Comparison of ENCODE assay signal across 9 cellular contexts in the genomic region with DNA sequence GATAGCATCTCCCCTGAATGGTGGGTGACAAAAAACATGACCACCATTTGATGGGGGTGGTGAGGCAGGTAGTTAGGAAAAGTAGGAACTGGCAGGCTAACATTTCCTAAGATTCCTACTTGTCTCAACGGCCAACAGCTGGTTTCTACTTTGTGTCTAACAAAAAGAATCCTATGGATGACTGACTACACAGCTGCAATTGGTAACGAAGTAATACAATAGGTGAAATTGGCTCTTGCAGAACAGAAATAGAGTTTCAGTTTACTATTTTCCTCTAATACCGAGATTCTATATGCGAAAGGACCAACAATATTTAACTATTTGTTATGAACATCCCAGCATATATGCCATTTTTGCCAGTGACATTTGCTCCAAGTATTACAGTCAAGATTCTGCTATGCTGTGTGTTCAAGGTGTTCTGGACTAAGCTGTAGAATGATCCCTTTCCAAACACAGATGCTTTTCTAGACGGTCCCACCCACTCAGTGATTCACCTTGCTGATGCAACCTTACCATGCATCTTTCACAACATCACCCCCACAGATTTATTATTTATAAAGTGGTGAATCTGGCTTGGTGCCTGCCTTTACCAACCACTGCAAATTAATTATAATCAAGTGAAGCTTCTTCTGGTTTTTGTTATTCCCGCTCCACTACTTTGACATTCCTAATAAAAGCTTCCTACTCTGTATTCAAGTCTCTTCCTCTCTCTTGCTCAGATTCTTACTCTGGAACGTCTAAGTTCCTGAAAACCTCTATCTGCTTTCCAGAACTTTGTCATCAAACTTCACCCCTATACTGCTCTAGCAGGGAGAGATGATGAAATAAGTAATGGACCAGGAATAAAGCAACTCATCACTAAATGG. TPM values are rescaled to one million over a fixed set of nuclear protein-coding genes. Genes with fewer than 3 reads are reported as not detected.
A peak's percentile ranks its signal among the peaks of the same experiment; 100 is the strongest.
DNase-seq lines count a peak whose midpoint lies in the region; ATAC-seq, FAIRE-seq and TF ChIP-seq lines count a peak whose summit lies in the region.
"Had no signal": no experiment of that assay in that cellular context is flagged by ENCODE, and none has a peak within 500 bp of the region (broad histone marks: within the 10 kb centered on the region; RNA-seq: fewer than 3 reads in every experiment).

No MANE protein-coding gene starts in this region.

- POLR2A ChIA-PET in A673 (lab: Charles Lee; ENCODE audit: low non-redundant PET): no interaction called here

- H3K27ac ChIP-seq in A673 (ENCODE audit: low read depth, low read length, poor library complexity, severe bottlenecking) (peak overlapping the region; percentile 27), SJCRH30 (no peak overlapping the region)
- H3K27ac ChIP-seq: colonic mucosa had no signal

- H3K27me3 Mint-ChIP-seq in activated T-cell treated with anti-CD3 and anti-CD28 coated beads, Interleukin-2, amount 50 U/mL, for 72 hours (ENCODE audit: low read depth): no peaks in the 10 kb centered on the region
- no peaks in the 10 kb centered on the region for H3K27me3 Mint-ChIP-seq in glutamatergic neuron (ENCODE audit: unreplicated experiment)

- H3K9me3 ChIP-seq in A673 (ENCODE audit: low read depth, low read length, poor library complexity, severe bottlenecking) (no peaks in the 10 kb centered on the region), SJCRH30 (replicated peaks) (no peaks in the 10 kb centered on the region)
- H3K9me3 ChIP-seq: colonic mucosa had no signal

- H3K27me3 ChIP-seq in A673 (replicated peaks; ENCODE audit: insufficient read depth, low read depth, low read length, poor library complexity) (no peaks in the 10 kb centered on the region), SJCRH30 (no peaks in the 10 kb centered on the region)
- H3K27me3 ChIP-seq: colonic mucosa had no signal

- FAIRE-seq in GM19239 (lab: Jason Lieb, UNC): peak; percentile 71

- CTCF ChIA-PET in A673 (lab: Charles Lee): no interaction called here

- peaks cover 6 to 32% of the 10 kb centered on the region in 2 donors for H3K36me3 Mint-ChIP-seq in activated T-cell treated with anti-CD3 and anti-CD28 coated beads, Interleukin-2, amount 50 U/mL, for 72 hours (ENCODE audit: insufficient read depth in 2 of 2)
- no peaks in the 10 kb centered on the region for H3K36me3 Mint-ChIP-seq in glutamatergic neuron (ENCODE audit: unreplicated experiment)

- H3K4me3 ChIP-seq in A673 (ENCODE audit: low read depth, low read length, poor library complexity, severe bottlenecking) (no peak overlapping the region), SJCRH30 (no peak overlapping the region)
- H3K4me3 ChIP-seq: colonic mucosa had no signal

- H3K36me3 ChIP-seq in A673 (ENCODE audit: insufficient read depth, low read length, poor library complexity, severe bottlenecking) (no peaks in the 10 kb centered on the region), SJCRH30 (peaks cover 17% of the 10 kb centered on the region)

- DNase-seq in A673 (ENCODE audit: low spot score) (no peak), GM19239 (ENCODE audit: insufficient read length, low spot score) (no peak), iris pigment epithelial cell (ENCODE audit: low read depth) (peak; percentile 86), NCI-H2196 (lab: John Stamatoyannopoulos, UW; ENCODE audit: unreplicated experiment) (no peak), SJCRH30 (no peak), glutamatergic neuron (no peak)
- DNase-seq in activated T-cell treated with anti-CD3 and anti-CD28 coated beads, Interleukin-2, amount 50 U/mL, for 72 hours: peak; percentile 62 to 68
- DNase-seq in effector CD4-positive, alpha-beta T cell: no peak
- DNase-seq: colonic mucosa had no signal

- H3K9me3 Mint-ChIP-seq in activated T-cell treated with anti-CD3 and anti-CD28 coated beads, Interleukin-2, amount 50 U/mL, for 72 hours: no peaks in the 10 kb centered on the region
- no peaks in the 10 kb centered on the region for H3K9me3 Mint-ChIP-seq in glutamatergic neuron (ENCODE audit: unreplicated experiment)

- intact Hi-C loops in A673 (cut with micrococcal nuclease; ENCODE audit: unreplicated experiment): no loop called here

- H3K4me1 ChIP-seq in A673 (ENCODE audit: insufficient read depth, low read length, poor library complexity, severe bottlenecking) (peaks cover 8% of the 10 kb centered on the region), SJCRH30 (no peaks in the 10 kb centered on the region)
- H3K4me1 ChIP-seq: colonic mucosa had no signal

- ATAC-seq in activated T-cell treated with anti-CD3 and anti-CD28 coated beads, Interleukin-2, amount 50 U/mL, for 72 hours (replicated peaks in 1 of 2): peak; percentile 69 to 71

- BruUV-seq in A673 (replicated peaks; lab: Mats Ljungman, UMichigan): no TSS peak

- peaks cover 44% of the 10 kb centered on the region for H3K4me1 Mint-ChIP-seq in activated T-cell treated with anti-CD3 and anti-CD28 coated beads, Interleukin-2, amount 50 U/mL, for 72 hours (ENCODE audit: low read depth)
- H3K4me1 Mint-ChIP-seq in glutamatergic neuron (ENCODE audit: low read depth, unreplicated experiment): peaks cover 2% of the 10 kb centered on the region

- TF ChIP-seq CTCF in A673 (conservative IDR thresholded peaks at IDR 0.05; ENCODE audit: low read depth, low read length) (no peak), glutamatergic neuron (IDR thresholded peaks at IDR 0.05; ENCODE audit: partially characterized antibody, unreplicated experiment) (no peak)

- peak overlapping the region; percentile 93 for H3K27ac Mint-ChIP-seq in activated T-cell treated with anti-CD3 and anti-CD28 coated beads, Interleukin-2, amount 50 U/mL, for 72 hours
- no peak overlapping the region for H3K27ac Mint-ChIP-seq in glutamatergic neuron (ENCODE audit: unreplicated experiment)

- peak overlapping the region; percentile 75 to 89 for H3K4me3 Mint-ChIP-seq in activated T-cell treated with anti-CD3 and anti-CD28 coated beads, Interleukin-2, amount 50 U/mL, for 72 hours
- no peak overlapping the region for H3K4me3 Mint-ChIP-seq in glutamatergic neuron (ENCODE audit: unreplicated experiment)

RNA-seq across cellular contexts. Expression of a gene that starts 16.8 kb away (rescaled TPM):
- total RNA-seq in A673 (2021): 32.9 and 33.9 TPM in 2 replicates
- 10 to 100 TPM; 25.7 to 34.5 TPM for total RNA-seq in activated T-cell treated with anti-CD3 and anti-CD28 coated beads, Interleukin-2, amount 50 U/mL, for 72 hours
- total RNA-seq in SJCRH30 (2014; rRNA removed; shearing (Covaris generic)): 45.0 and 57.0 TPM in 2 replicates
- 39.1 TPM for total RNA-seq in glutamatergic neuron (ENCODE audit: unreplicated experiment)

RNA-seq across cellular contexts. Expression of a gene that starts 17.2 kb away (rescaled TPM):
- total RNA-seq in A673 (2021) (37.6 and 40.0 TPM in 2 replicates), glutamatergic neuron (ENCODE audit: unreplicated experiment) (98.3 TPM)
- total RNA-seq in activated T-cell treated with anti-CD3 and anti-CD28 coated beads, Interleukin-2, amount 50 U/mL, for 72 hours: 10 to 100 TPM; 66.1 to 71.3 TPM
- 27.1 and 29.0 TPM in 2 replicates for total RNA-seq in SJCRH30 (2014; rRNA removed; shearing (Covaris generic))

RNA-seq across cellular contexts. Expression of a gene that starts 30.5 kb away (rescaled TPM):
- total RNA-seq in A673 (2021) (17.3 and 23.7 TPM in 2 replicates), glutamatergic neuron (ENCODE audit: unreplicated experiment) (149 TPM)
- 100 to 1,000 TPM; 340 to 386 TPM for total RNA-seq in activated T-cell treated with anti-CD3 and anti-CD28 coated beads, Interleukin-2, amount 50 U/mL, for 72 hours
- total RNA-seq in SJCRH30 (2014; rRNA removed; shearing (Covaris generic)): 55.0 and 60.9 TPM in 2 replicates

Comparison
In these comparisons a context has a peak if more than half of its experiments do, and no peak if none do; other contexts are left out.
1. DNase-seq: peak in activated T-cell treated with anti-CD3 and anti-CD28 coated beads, Interleukin-2, amount 50 U/mL, for 72 hours (2 of 2) and iris pigment epithelial cell (single experiment); none in A673 (single experiment), GM19239 (single experiment), NCI-H2196 (single experiment), SJCRH30 (0 of 2), effector CD4-positive, alpha-beta T cell (single experiment) and glutamatergic neuron (single experiment).